34 cellular contexts compared by ENCODE assay signal in the genomic region with DNA sequence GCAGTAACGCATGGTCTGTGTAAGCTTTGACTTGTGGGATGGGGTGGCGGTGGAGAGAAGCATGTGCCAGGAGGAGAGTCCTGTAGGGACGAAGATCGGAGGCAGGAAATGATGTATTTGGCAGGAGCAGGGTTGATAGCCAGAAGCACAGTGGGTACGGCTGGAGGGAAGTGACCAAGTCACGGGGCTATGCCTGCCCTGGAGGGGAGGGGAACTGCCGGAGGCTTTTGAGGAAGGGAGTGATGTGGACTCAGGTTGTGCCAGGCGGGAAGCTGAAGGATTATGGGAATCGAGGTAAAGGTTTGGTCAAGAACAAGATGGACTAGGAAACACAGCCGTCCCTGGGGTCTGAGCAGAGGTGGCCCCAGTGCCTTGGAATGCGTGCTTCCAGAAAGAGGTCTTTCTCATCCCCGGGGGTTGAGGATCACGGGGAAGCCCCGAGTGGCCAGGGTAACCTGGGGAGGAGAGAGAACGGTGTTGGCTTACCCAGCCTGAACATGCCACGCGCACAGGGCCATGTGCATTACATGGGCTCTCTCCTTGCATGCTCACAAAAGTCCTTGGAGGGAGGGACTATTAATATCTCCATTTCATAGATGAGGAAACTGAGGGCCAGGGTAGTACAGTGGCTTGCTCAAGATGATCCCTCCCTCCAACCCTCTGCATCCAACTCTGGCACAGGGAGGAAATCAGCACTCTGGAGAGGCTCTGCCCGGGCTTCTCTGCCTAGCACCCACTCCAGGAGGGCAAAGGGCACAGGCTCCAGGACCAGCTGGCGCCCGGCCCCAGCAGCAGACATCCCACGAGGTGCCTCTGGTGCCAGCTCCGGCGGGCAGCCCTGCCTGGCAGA.
DNase-seq lines count a peak whose midpoint lies in the region; ATAC-seq, FAIRE-seq and TF ChIP-seq lines count a peak whose summit lies in the region.
"Had no signal": no experiment of that assay in that cellular context is flagged by ENCODE, and none has a peak within 500 bp of the region (broad histone marks: within the 10 kb centered on the region; RNA-seq: fewer than 3 reads in every experiment).

No MANE protein-coding gene starts in this region.

- no peaks in the 10 kb centered on the region for H4K20me1 ChIP-seq in osteoblast (ENCODE audit: insufficient read depth, low read length)

- H3K36me3 ChIP-seq in kidney (ENCODE audit: control insufficient read depth in 1 of 2, insufficient read depth in 2 of 2, low read length in 2 of 2) (no peaks in the 10 kb centered on the region), osteoblast (ENCODE audit: insufficient read depth, low read length) (no peaks in the 10 kb centered on the region)
- H3K36me3 ChIP-seq: colonic mucosa, ovary, WERI-Rb-1 had no signal

- H3K4me1 Mint-ChIP-seq in activated naive CD4-positive, alpha-beta T cell treated with anti-CD3 and anti-CD28 coated beads, Interleukin-2, amount 10 ng/mL, durations not matched to agents 7 days and 5 days, result no peaks in the 10 kb centered on the region
- H3K4me1 Mint-ChIP-seq: activated CD4-positive, alpha-beta T cell treated with anti-CD3 and anti-CD28 coated beads, Interleukin-2, amount 10 ng/mL, durations not matched to agents 24 days and 14 days; mesothelial cell of epicardium; stimulated activated effector memory CD8-positive, alpha-beta T cell treated with anti-CD3 and anti-CD28 coated beads, Interleukin-12 subunit alpha, Interleukin-12 subunit beta, amount 100 ng/mL, for 72 hours had no signal

- H3K4me3 ChIP-seq in kidney (ENCODE audit: low read length in 2 of 2) (no peak overlapping the region), osteoblast (ENCODE audit: insufficient read depth, low read length) (no peak overlapping the region)
- H3K4me3 ChIP-seq: A549, colonic mucosa, ovary had no signal

- peaks cover 4% of the 10 kb centered on the region for H3K27me3 ChIP-seq in osteoblast (ENCODE audit: insufficient read depth, low read length)
- H3K27me3 ChIP-seq: colonic mucosa, ovary had no signal

- intact Hi-C loops in kidney (cut with DNase I), result no loop called here

- H3K27ac ChIP-seq in kidney (ENCODE audit: low read depth in 2 of 2, low read length in 2 of 2) (no peak overlapping the region), osteoblast (ENCODE audit: low read depth, low read length) (no peak overlapping the region)
- H3K27ac ChIP-seq: A549, colonic mucosa, foreskin keratinocyte, ovary, WERI-Rb-1 had no signal

- CTCF ChIA-PET in activated naive CD4-positive, alpha-beta T cell treated with anti-CD3 and anti-CD28 coated beads, Interleukin-2, amount 10 ng/mL, durations not matched to agents 7 days and 5 days (lab: Charles Lee), result no interaction called here

- no peaks in the 10 kb centered on the region for H3K9me3 Mint-ChIP-seq in activated naive CD4-positive, alpha-beta T cell treated with anti-CD3 and anti-CD28 coated beads, Interleukin-2, amount 10 ng/mL, durations not matched to agents 7 days and 5 days
- H3K9me3 Mint-ChIP-seq: activated CD4-positive, alpha-beta T cell treated with anti-CD3 and anti-CD28 coated beads, Interleukin-2, amount 10 ng/mL, durations not matched to agents 24 days and 14 days; activated naive CD4-positive, alpha-beta T cell treated with anti-CD3 and anti-CD28 coated beads for 36 hours; CD8-positive, alpha-beta T cell; H9; mesothelial cell of epicardium; stimulated activated effector memory CD8-positive, alpha-beta T cell treated with anti-CD3 and anti-CD28 coated beads, Interleukin-12 subunit alpha, Interleukin-12 subunit beta, amount 100 ng/mL, for 72 hours; T-helper 2 cell treated with Interferon-gamma antibody and Interleukin-4, amounts not matched to agents 5 μg/mL and 100 μg/mL, for 36 hours; type B pancreatic cell had no signal

- H3K27me3 Mint-ChIP-seq in activated naive CD4-positive, alpha-beta T cell treated with anti-CD3 and anti-CD28 coated beads, Interleukin-2, amount 10 ng/mL, durations not matched to agents 7 days and 5 days, result peaks cover 4% of the 10 kb centered on the region
- H3K27me3 Mint-ChIP-seq: activated CD4-positive, alpha-beta T cell treated with anti-CD3 and anti-CD28 coated beads, Interleukin-2, amount 10 ng/mL, durations not matched to agents 24 days and 14 days had no signal

- ATAC-seq in HG02884 (IDR thresholded peaks at IDR 0.05; ENCODE audit: unreplicated experiment), result no peak
- ATAC-seq: CD8-positive, alpha-beta T cell; esophagus mucosa; foreskin keratinocyte; naive thymus-derived CD4-positive, alpha-beta T cell; stimulated activated effector memory CD8-positive, alpha-beta T cell treated with anti-CD3 and anti-CD28 coated beads, Interleukin-12 subunit alpha, Interleukin-12 subunit beta, amount 100 ng/mL, for 72 hours had no signal

- no peak overlapping the region for H3K4me2 ChIP-seq in osteoblast (ENCODE audit: insufficient read depth, low read length)
- H3K4me2 ChIP-seq: A549 had no signal

- no peaks in the 10 kb centered on the region for H3K36me3 Mint-ChIP-seq in activated naive CD4-positive, alpha-beta T cell treated with anti-CD3 and anti-CD28 coated beads, Interleukin-2, amount 10 ng/mL, durations not matched to agents 7 days and 5 days
- H3K36me3 Mint-ChIP-seq: CD8-positive, alpha-beta T cell; mesothelial cell of epicardium; naive thymus-derived CD4-positive, alpha-beta T cell; stimulated activated effector memory CD8-positive, alpha-beta T cell treated with anti-CD3 and anti-CD28 coated beads, Interleukin-12 subunit alpha, Interleukin-12 subunit beta, amount 100 ng/mL, for 72 hours; type B pancreatic cell had no signal

- no peak for FAIRE-seq in kidney (lab: Jason Lieb, UNC)
- FAIRE-seq: A549, bronchial epithelial cell, HTR-8/SVneo had no signal

- no peak overlapping the region for H2AFZ ChIP-seq in osteoblast (ENCODE audit: low read length)

- TF ChIP-seq CTCF in kidney (IDR thresholded peaks at IDR 0.05; ENCODE audit: borderline replicate concordance, extremely low read depth, insufficient read depth) (no peak), osteoblast (IDR thresholded peaks at IDR 0.05; ENCODE audit: extremely low read depth, low read depth, low read length) (no peak)

- peak overlapping the region; percentile 55 for H3K27ac Mint-ChIP-seq in activated naive CD4-positive, alpha-beta T cell treated with anti-CD3 and anti-CD28 coated beads, Interleukin-2, amount 10 ng/mL, durations not matched to agents 7 days and 5 days
- H3K27ac Mint-ChIP-seq: activated CD4-positive, alpha-beta T cell treated with anti-CD3 and anti-CD28 coated beads, Interleukin-2, amount 10 ng/mL, durations not matched to agents 24 days and 14 days; activated naive CD4-positive, alpha-beta T cell treated with anti-CD3 and anti-CD28 coated beads for 36 hours; CD8-positive, alpha-beta T cell; mesothelial cell of epicardium; stimulated activated effector memory CD8-positive, alpha-beta T cell treated with anti-CD3 and anti-CD28 coated beads, Interleukin-12 subunit alpha, Interleukin-12 subunit beta, amount 100 ng/mL, for 72 hours; T-helper 2 cell treated with Interferon-gamma antibody and Interleukin-4, amounts not matched to agents 5 μg/mL and 100 μg/mL, for 36 hours; type B pancreatic cell had no signal

- H3K9me3 ChIP-seq in kidney (ENCODE audit: control insufficient read depth in 1 of 2, low read length in 2 of 2) (no peaks in the 10 kb centered on the region), osteoblast (ENCODE audit: low read depth, low read length) (no peaks in the 10 kb centered on the region)
- H3K9me3 ChIP-seq: A549, colonic mucosa, ovary had no signal

- no peaks in the 10 kb centered on the region for H3K4me1 ChIP-seq in kidney (ENCODE audit: control insufficient read depth in 1 of 2, insufficient read depth in 1 of 2, low read depth in 1 of 2, low read length in 2 of 2)
- H3K4me1 ChIP-seq in osteoblast (ENCODE audit: insufficient read depth, low read length), result no peaks in the 10 kb centered on the region
- H3K4me1 ChIP-seq: A549, colonic mucosa, foreskin keratinocyte had no signal

- no peak for DNase-seq in activated naive CD4-positive, alpha-beta T cell treated with anti-CD3 and anti-CD28 coated beads, Interleukin-2, amount 10 ng/mL, durations not matched to agents 7 days and 5 days
- no peak for DNase-seq in activated naive CD4-positive, alpha-beta T cell treated with Interleukin-2 at 50 U/mL for 16 hours
- DNase-seq in NCI-H2196 (lab: John Stamatoyannopoulos, UW; ENCODE audit: unreplicated experiment) (peak; percentile 78), kidney (peak; percentile 55), osteoblast (ENCODE audit: insufficient read length, low spot score, missing footprints) (peak; percentile 56), nucleus accumbens (lab: John Stamatoyannopoulos, UW) (no peak), NCI-H345 (lab: John Stamatoyannopoulos, UW) (no peak)
- DNase-seq: activated CD4-positive, alpha-beta T cell treated with anti-CD3 and anti-CD28 coated beads, Interleukin-2, amount 10 ng/mL, durations not matched to agents 24 days and 14 days; activated naive CD4-positive, alpha-beta T cell treated with anti-CD3 and anti-CD28 coated beads for 36 hours; activated T-cell treated with anti-CD3 and anti-CD28 coated beads, Interleukin-2, amount 50 U/mL, for 48 hours; AML-193; CD8-positive, alpha-beta T cell; colonic mucosa; foreskin keratinocyte; GDM1; H9; KG1; naive thymus-derived CD4-positive, alpha-beta T cell; NCI-H1417; NCI-H774; ovary; retina; stimulated activated CD4-positive, alpha-beta T cell treated with anti-CD3 and anti-CD28 coated beads, Interleukin-12 subunit alpha, Interleukin-12 subunit beta, amount 100 ng/mL, for 4 hours; stimulated activated CD4-positive, alpha-beta T cell treated with anti-CD3 and anti-CD28 coated beads, Interleukin-4, amount 100 ng/mL, for 24 hours; WERI-Rb-1 had no signal

- H3K9ac ChIP-seq in kidney (ENCODE audit: low read length in 2 of 2), result no peak overlapping the region

- H3K79me2 ChIP-seq in osteoblast (ENCODE audit: insufficient read depth, low read length), result no peaks in the 10 kb centered on the region

- no peak overlapping the region for H3K4me3 Mint-ChIP-seq in activated naive CD4-positive, alpha-beta T cell treated with anti-CD3 and anti-CD28 coated beads, Interleukin-2, amount 10 ng/mL, durations not matched to agents 7 days and 5 days
- H3K4me3 Mint-ChIP-seq: activated CD4-positive, alpha-beta T cell treated with anti-CD3 and anti-CD28 coated beads, Interleukin-2, amount 10 ng/mL, durations not matched to agents 24 days and 14 days; activated naive CD4-positive, alpha-beta T cell treated with anti-CD3 and anti-CD28 coated beads for 36 hours; CD8-positive, alpha-beta T cell; H9; mesothelial cell of epicardium; naive thymus-derived CD4-positive, alpha-beta T cell; stimulated activated effector memory CD8-positive, alpha-beta T cell treated with anti-CD3 and anti-CD28 coated beads, Interleukin-12 subunit alpha, Interleukin-12 subunit beta, amount 100 ng/mL, for 72 hours; T-helper 2 cell treated with Interferon-gamma antibody and Interleukin-4, amounts not matched to agents 5 μg/mL and 100 μg/mL, for 36 hours; type B pancreatic cell had no signal

Comparison
In these comparisons a context has a peak if more than half of its experiments do, and no peak if none do; other contexts are left out.
1. DNase-seq: peak in NCI-H2196 (single experiment), kidney (single experiment) and osteoblast (single experiment); none in activated naive CD4-positive, alpha-beta T cell treated with anti-CD3 and anti-CD28 coated beads, Interleukin-2, amount 10 ng/mL, durations not matched to agents 7 days and 5 days (single experiment), activated naive CD4-positive, alpha-beta T cell treated with Interleukin-2 at 50 U/mL for 16 hours (single experiment), nucleus accumbens (0 of 56) and NCI-H345 (single experiment).